Comparison of ENCODE assay signal across 8 cellular contexts in the genomic region with DNA sequence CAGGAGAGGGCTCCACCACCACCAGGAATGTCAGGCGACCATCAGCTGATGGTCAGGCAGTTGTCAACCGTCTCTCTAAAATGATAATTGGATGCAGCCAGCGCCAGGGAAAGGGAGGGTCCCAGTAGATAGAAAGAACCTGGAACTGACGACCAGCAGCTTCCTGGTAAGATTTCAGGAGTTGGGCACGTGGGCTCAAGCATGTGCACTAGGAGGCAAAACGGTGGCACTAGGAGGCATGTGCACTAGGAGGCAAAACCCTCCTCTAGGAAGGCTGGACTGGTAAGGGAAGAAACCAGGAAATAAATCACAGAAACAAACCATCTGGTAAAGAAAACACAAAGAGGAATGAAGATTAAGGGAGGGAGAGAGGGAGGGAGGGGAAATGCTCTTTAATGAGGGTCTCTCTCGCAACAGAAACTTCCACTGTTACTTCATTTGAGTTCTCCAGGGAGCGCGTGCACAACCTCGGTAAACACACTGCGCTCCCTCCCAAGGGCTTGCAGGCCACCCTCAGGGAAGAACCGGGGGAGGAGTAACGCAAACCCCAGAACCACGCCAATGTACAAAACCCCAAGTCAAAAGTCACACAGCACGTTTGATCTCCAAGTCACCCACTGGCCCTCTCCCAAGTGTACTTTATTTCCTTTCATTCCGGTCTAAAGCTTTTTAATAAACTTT.
DNase-seq lines count a peak whose midpoint lies in the region; ATAC-seq and TF ChIP-seq lines count a peak whose summit lies in the region.

No MANE protein-coding gene starts in this region.

- H3K27ac Mint-ChIP-seq in nephron progenitor cell = peak overlapping the region; percentile 72
- H3K27ac Mint-ChIP-seq in naive thymus-derived CD4-positive, alpha-beta T cell = peak overlapping the region in 3 of 9 donors; percentile 4 to 78 (median 65)

- peaks cover 78% of the 10 kb centered on the region for H3K4me1 ChIP-seq in OCI-LY7 (ENCODE audit: insufficient read depth, low read length, poor library complexity, severe bottlenecking)
- H3K4me1 ChIP-seq in naive thymus-derived CD4-positive, alpha-beta T cell (ENCODE audit: control insufficient read depth in 2 of 2, insufficient read depth in 2 of 2, low read length in 2 of 2) = peaks cover 0 to 4% of the 10 kb centered on the region in 2 donors

- H3K36me3 ChIP-seq in OCI-LY7 (ENCODE audit: insufficient read depth, low read length) = peaks cover 7% of the 10 kb centered on the region; the same call in 1 of the 2 replicates
- H3K36me3 ChIP-seq in naive thymus-derived CD4-positive, alpha-beta T cell (ENCODE audit: control insufficient read depth in 2 of 3, insufficient read depth in 3 of 3, low read length in 3 of 3) = no peaks in the 10 kb centered on the region

- CTCF ChIA-PET in OCI-LY7 (lab: Charles Lee; ENCODE audit: unreplicated experiment) = interaction anchor here (1.0 kb wide), 1 partner anchor 32 kb away, joined by 3 read pairs; no protein-coding TSS in a partner anchor
- CTCF ChIA-PET in naive thymus-derived CD4-positive, alpha-beta T cell (lab: Charles Lee) = no interaction called here

- H3K4me3 Mint-ChIP-seq in nephron progenitor cell = peak overlapping the region; percentile 28
- peak overlapping the region in 1 of 10 donors; percentile 38 for H3K4me3 Mint-ChIP-seq in naive thymus-derived CD4-positive, alpha-beta T cell

- no peaks in the 10 kb centered on the region for H3K36me3 Mint-ChIP-seq in nephron progenitor cell (ENCODE audit: low read depth)
- H3K36me3 Mint-ChIP-seq in naive thymus-derived CD4-positive, alpha-beta T cell = peaks cover 0 to 33% (median 2%) of the 10 kb centered on the region in 5 donors

- BruUV-seq in OCI-LY7 (replicated peaks; lab: Mats Ljungman, UMichigan) = TSS peak; percentile 22

- H3K9me2 ChIP-seq in OCI-LY7 (ENCODE audit: insufficient read depth, low read length) = no peaks in the 10 kb centered on the region

- H3K9me3 ChIP-seq in OCI-LY7 (ENCODE audit: low read length) = no peaks in the 10 kb centered on the region
- H3K9me3 ChIP-seq in naive thymus-derived CD4-positive, alpha-beta T cell (ENCODE audit: control insufficient read depth in 2 of 3, low read length in 3 of 3) = no peaks in the 10 kb centered on the region

- H3K9me3 Mint-ChIP-seq in nephron progenitor cell = no peaks in the 10 kb centered on the region
- H3K9me3 Mint-ChIP-seq in naive thymus-derived CD4-positive, alpha-beta T cell = no peaks in the 10 kb centered on the region

- H3K4me3 ChIP-seq in AG10803 (ENCODE audit: low read length) = no peak overlapping the region
- H3K4me3 ChIP-seq in OCI-LY7 (ENCODE audit: low read depth, low read length, poor library complexity, severe bottlenecking) = peak overlapping the region; percentile 19
- no peak overlapping the region for H3K4me3 ChIP-seq in naive thymus-derived CD4-positive, alpha-beta T cell (ENCODE audit: low read length)

- H3K79me2 ChIP-seq in OCI-LY7 (ENCODE audit: insufficient read depth, low read depth, low read length) = 0 out of 2 replicates have a peak, but pooled peaks cover 5% of the 10 kb centered on the region

- H3K27me3 ChIP-seq in naive thymus-derived CD4-positive, alpha-beta T cell (ENCODE audit: control insufficient read depth in 2 of 2, insufficient read depth in 2 of 2, low read length in 2 of 2) = no peaks in the 10 kb centered on the region

- intact Hi-C loops in OCI-LY7 (cut with micrococcal nuclease; ENCODE audit: unreplicated experiment) = loop anchor here (10.0 kb wide), 1 partner anchor 669 kb away; a partner anchor contains a TSS
- intact Hi-C loops in naive thymus-derived CD4-positive, alpha-beta T cell (cut with micrococcal nuclease) = no loop called here

- POLR2A ChIA-PET in OCI-LY7 (lab: Charles Lee) = interaction anchor here (0.9 to 1.6 kb wide), 5 partner anchors 20 to 365 kb away, joined by 3 to 9 read pairs (median 3); no protein-coding TSS in a partner anchor
- POLR2A ChIA-PET in naive thymus-derived CD4-positive, alpha-beta T cell (lab: Charles Lee) = no interaction called here

- H3K27ac ChIP-seq in OCI-LY7 (ENCODE audit: low read depth, low read length, poor library complexity, severe bottlenecking) (peak overlapping the region; percentile 95), epithelial cell of prostate (peak overlapping the region; percentile 52)
- no peak overlapping the region for H3K27ac ChIP-seq in naive thymus-derived CD4-positive, alpha-beta T cell (ENCODE audit: low read depth, low read length)

- DNase-seq in AG10803 (ENCODE audit: low read depth) (peak; percentile 71), OCI-LY7 (ENCODE audit: low spot score) (no peak), epithelial cell of prostate (ENCODE audit: low read depth, low spot score) (no peak), nephron progenitor cell (no peak), germinal center (ENCODE audit: low spot score) (no peak)
- DNase-seq in naive thymus-derived CD4-positive, alpha-beta T cell = no peak
- no peak for DNase-seq in activated CD4-positive, alpha-beta T cell treated with anti-CD3 and anti-CD28 coated beads, Interleukin-2, amount 50 U/mL, for 48 hours

- H3K27me3 Mint-ChIP-seq in nephron progenitor cell (ENCODE audit: low read depth, poor library complexity) = peaks cover 12% of the 10 kb centered on the region
- peaks cover 0 to 5% (median 0%) of the 10 kb centered on the region in 5 donors for H3K27me3 Mint-ChIP-seq in naive thymus-derived CD4-positive, alpha-beta T cell

- H3K4me2 ChIP-seq in OCI-LY7 (ENCODE audit: low read length) = peak overlapping the region; percentile 70

- no peak for ATAC-seq in naive thymus-derived CD4-positive, alpha-beta T cell
- ATAC-seq in GM18909 (IDR thresholded peaks at IDR 0.05; ENCODE audit: poor library complexity, unreplicated experiment) = no peak

- peak overlapping the region; percentile 52; the same call in 1 of the 2 replicates for H2AFZ ChIP-seq in OCI-LY7 (ENCODE audit: low read length)

- H4K20me1 ChIP-seq in OCI-LY7 (ENCODE audit: insufficient read depth, low read length) = no peaks in the 10 kb centered on the region

- TF ChIP-seq CTCF in AG10803 (conservative IDR thresholded peaks at IDR 0.05; ENCODE audit: low read length) = no peak; the same call in 1 of the 2 replicates
- no peak for TF ChIP-seq CTCF in OCI-LY7 (conservative IDR thresholded peaks at IDR 0.05; ENCODE audit: low read length)
- no peak for TF ChIP-seq CTCF in nephron progenitor cell (IDR thresholded peaks at IDR 0.05)

- peaks cover 99% of the 10 kb centered on the region for H3K4me1 Mint-ChIP-seq in nephron progenitor cell
- H3K4me1 Mint-ChIP-seq in naive thymus-derived CD4-positive, alpha-beta T cell = peaks cover 0 to 37% (median 24%) of the 10 kb centered on the region in 7 donors
